ENCODE assay signal across 33 cellular contexts in the genomic region with DNA sequence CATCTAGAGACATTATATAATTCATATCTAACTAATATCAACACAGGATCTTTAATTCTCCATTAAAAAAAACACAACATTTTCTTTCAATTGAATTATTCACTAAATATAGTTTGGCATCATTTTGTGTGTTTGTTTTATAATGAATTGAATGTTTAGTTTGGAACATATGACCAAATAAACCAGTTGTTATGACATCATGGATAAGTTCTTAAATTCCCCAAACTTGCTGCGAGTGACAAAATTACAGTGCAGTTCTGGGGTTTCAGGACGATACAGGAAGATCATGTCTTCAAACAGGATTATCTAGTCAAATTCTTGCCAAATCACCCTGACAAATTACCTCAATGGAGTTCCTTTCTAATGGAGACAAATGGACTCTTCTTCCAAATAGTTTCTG.
"Had no signal": no experiment of that assay in that cellular context is flagged by ENCODE, and none has a peak within 500 bp of the region (broad histone marks: within the 10 kb centered on the region; RNA-seq: fewer than 3 reads in every experiment).

No MANE protein-coding gene starts in this region.

- H3K27me3 Mint-ChIP-seq: activated B cell treated with CpG ODN at 0.5 μM for 24 hours; central memory CD8-positive, alpha-beta T cell had no signal

- H3K27me3 ChIP-seq: brain microvascular endothelial cell, esophagus squamous epithelium had no signal

- H3K4me1 Mint-ChIP-seq: activated B cell treated with CpG ODN at 0.5 μM for 24 hours; activated T-helper 17 cell treated with anti-CD3 and anti-CD28 coated beads, Interleukin-2, amount 50 U/mL, for 72 hours; central memory CD8-positive, alpha-beta T cell; T-helper 17 cell had no signal

- H3K4me3 ChIP-seq: esophagus squamous epithelium had no signal

- H3K9me3 ChIP-seq: esophagus squamous epithelium had no signal

- H3K4me1 ChIP-seq: esophagus squamous epithelium had no signal

- H3K36me3 Mint-ChIP-seq: activated naive CD8-positive, alpha-beta T cell had no signal

- H3K9me3 Mint-ChIP-seq: activated B cell treated with CpG ODN at 0.5 μM for 24 hours; activated CD8-positive, alpha-beta T cell treated with anti-CD3 and anti-CD28 coated beads for 36 hours; activated T-cell treated with anti-CD3 and anti-CD28 coated beads, Interleukin-2, amount 50 U/mL, for 4 hours; activated T-helper 17 cell treated with anti-CD3 and anti-CD28 coated beads, Interleukin-2, amount 50 U/mL, for 72 hours; central memory CD8-positive, alpha-beta T cell; effector memory CD8-positive, alpha-beta T cell; T-helper 2 cell treated with Interferon-gamma antibody and Interleukin-4, amounts not matched to agents 5 μg/mL and 100 μg/mL, for 36 hours had no signal

- H3K27ac ChIP-seq: brain microvascular endothelial cell, epithelial cell of prostate, esophagus squamous epithelium, WERI-Rb-1 had no signal

- DNase-seq: activated B cell treated with CpG ODN at 0.5 μM for 24 hours; activated CD4-positive, alpha-beta T cell treated with anti-CD3 and anti-CD28 coated beads for 48 hours; activated CD4-positive, alpha-beta T cell treated with anti-CD3 and anti-CD28 coated beads, Interleukin-2, amount 50 U/mL, for 1 hour; activated CD4-positive, alpha-beta T cell treated with anti-CD3 and anti-CD28 coated beads, Interleukin-2, amount 50 U/mL, for 48 hours; activated CD8-positive, alpha-beta memory T cell treated with anti-CD3 and anti-CD28 coated beads for 24 hours; activated CD8-positive, alpha-beta T cell treated with anti-CD3 and anti-CD28 coated beads for 36 hours; activated effector memory CD4-positive, alpha-beta T cell treated with Interleukin-2 at 50 U/mL for 16 hours; activated gamma-delta T cell treated with Interleukin-2 at 50 U/mL for 16 hours; activated naive CD4-positive, alpha-beta T cell treated with anti-CD3 and anti-CD28 coated beads, Interleukin-2, amount 50 U/mL, for 16 hours; activated naive CD4-positive, alpha-beta T cell treated with Interleukin-2 at 50 U/mL for 16 hours; activated T-cell treated with anti-CD3 and anti-CD28 coated beads, Interleukin-2, amount 50 U/mL, for 4 hours; amniotic stem cell; anterior cingulate cortex; brain microvascular endothelial cell; cortex of kidney; dermis blood vessel endothelial cell; effector CD4-positive, alpha-beta T cell; effector memory CD8-positive, alpha-beta T cell; esophagus squamous epithelium; foreskin melanocyte; head of caudate nucleus; T-helper 1 cell; T-helper 17 cell; T1000; WERI-Rb-1 had no signal

- H3K36me3 ChIP-seq: brain microvascular endothelial cell, esophagus squamous epithelium, WERI-Rb-1 had no signal

- ATAC-seq: activated CD4-positive, CD25-positive, alpha-beta regulatory T cell treated with anti-CD3 and anti-CD28 coated beads, Interleukin-2, amount 50 U/mL, for 24 hours; activated CD8-positive, alpha-beta T cell treated with anti-CD3 and anti-CD28 coated beads for 36 hours; activated T-cell treated with anti-CD3 and anti-CD28 coated beads, Interleukin-2, amount 50 U/mL, for 4 hours; activated T-helper 17 cell treated with anti-CD3 and anti-CD28 coated beads, Interleukin-2, amount 50 U/mL, for 72 hours; effector memory CD8-positive, alpha-beta T cell; T-helper 17 cell had no signal

- H3K27ac Mint-ChIP-seq: activated B cell treated with CpG ODN at 0.5 μM for 24 hours; activated CD8-positive, alpha-beta T cell treated with anti-CD3 and anti-CD28 coated beads for 36 hours; activated naive CD8-positive, alpha-beta T cell; activated T-helper 17 cell treated with anti-CD3 and anti-CD28 coated beads, Interleukin-2, amount 50 U/mL, for 72 hours; effector memory CD8-positive, alpha-beta T cell; T-helper 17 cell; T-helper 2 cell treated with Interferon-gamma antibody and Interleukin-4, amounts not matched to agents 5 μg/mL and 100 μg/mL, for 36 hours had no signal

- FAIRE-seq: astrocyte, bronchial epithelial cell had no signal

- H3K4me3 Mint-ChIP-seq: activated B cell treated with CpG ODN at 0.5 μM for 24 hours; activated CD8-positive, alpha-beta T cell treated with anti-CD3 and anti-CD28 coated beads for 36 hours; activated naive CD8-positive, alpha-beta T cell; activated T-cell treated with anti-CD3 and anti-CD28 coated beads, Interleukin-2, amount 50 U/mL, for 4 hours; activated T-helper 17 cell treated with anti-CD3 and anti-CD28 coated beads, Interleukin-2, amount 50 U/mL, for 72 hours; central memory CD8-positive, alpha-beta T cell; effector memory CD8-positive, alpha-beta T cell; T-helper 17 cell; T-helper 2 cell treated with Interferon-gamma antibody and Interleukin-4, amounts not matched to agents 5 μg/mL and 100 μg/mL, for 36 hours had no signal
